Comparison of ENCODE assay signal across 1 cellular context in genomic region chr11:118359295-118359958, GRCh38.
TF ChIP-seq lines count a peak whose summit lies in the region.

TSS of gene UBE4A (plus strand) at chr11:118359600. CDS start at chr11:118365081, 5,481 bp downstream.

TF ChIP-seq in HepG2, 621 proteins besides CTCF, POLR2A, EP300 and RAD21 (continued from another document and continues in another):
- TF ChIP-seq ZNF574 (CRISPR knock-in tag; IDR thresholded peaks at IDR 0.05) (peak; percentile 95), TEAD2 (CRISPR knock-in tag; IDR thresholded peaks at IDR 0.05) (no peak), ZFP91 (CRISPR knock-in tag; IDR thresholded peaks at IDR 0.05; ENCODE audit: borderline replicate concordance) (peak; percentile 64; the same call in 1 of the 2 replicates), HNF4G (IDR thresholded peaks at IDR 0.05; ENCODE audit: borderline replicate concordance, low read depth, low read length) (no peak), HNF4G (CRISPR knock-in tag; IDR thresholded peaks at IDR 0.05; ENCODE audit: borderline replicate concordance, low read depth) (peak; percentile 36; the same call in 1 of the 2 replicates), POLR2AphosphoS5 (IDR thresholded peaks at IDR 0.05; ENCODE audit: low read depth, low read length) (peak; percentile 96), SALL2 (CRISPR knock-in tag; IDR thresholded peaks at IDR 0.05) (peak; percentile 94), SP4 (CRISPR knock-in tag; IDR thresholded peaks at IDR 0.05) (peak; percentile 66; the same call in 1 of the 2 replicates), ZNF350 (CRISPR knock-in tag; IDR thresholded peaks at IDR 0.05; ENCODE audit: borderline replicate concordance, low read depth) (peak; percentile 87), WIZ (CRISPR knock-in tag; IDR thresholded peaks at IDR 0.05) (0 out of 2 replicates have a peak, but pooled peaks have one; percentile 50), PLRG1 (conservative IDR thresholded peaks at IDR 0.05) (no peak), ARID3A (IDR thresholded peaks at IDR 0.05; ENCODE audit: low read depth, low read length) (peak; percentile 20; the same call in 1 of the 2 replicates), MXI1 (IDR thresholded peaks at IDR 0.05; ENCODE audit: borderline replicate concordance, low read depth, low read length) (peak; percentile 77; the same call in 1 of the 3 replicates), HIC2 (CRISPR knock-in tag; IDR thresholded peaks at IDR 0.05; ENCODE audit: low read depth) (peak; percentile 47; the same call in 1 of the 2 replicates), RXRB (CRISPR knock-in tag; IDR thresholded peaks at IDR 0.05; ENCODE audit: borderline replicate concordance) (peak; percentile 76; the same call in 1 of the 2 replicates), MED1 (CRISPR knock-in tag; IDR thresholded peaks at IDR 0.05) (peak; percentile 67), ZNF740 (CRISPR knock-in tag; IDR thresholded peaks at IDR 0.05) (no peak), NFE2L2 (IDR thresholded peaks at IDR 0.05; ENCODE audit: low read length) (0 out of 2 replicates have a peak, but pooled peaks have one; percentile 6), TFAP4 (IDR thresholded peaks at IDR 0.05; ENCODE audit: borderline replicate concordance, low read depth) (peak; percentile 46; the same call in 1 of the 2 replicates), KAT8 (CRISPR knock-in tag; IDR thresholded peaks at IDR 0.05) (peak; percentile 100), ZNF570 (CRISPR knock-in tag; IDR thresholded peaks at IDR 0.05; ENCODE audit: borderline replicate concordance) (no peak), FIP1L1 (IDR thresholded peaks at IDR 0.05; ENCODE audit: borderline replicate concordance, insufficient read depth, low read depth, low read length) (no peak), PCBP1 (IDR thresholded peaks at IDR 0.05; ENCODE audit: borderline replicate concordance, low read depth, low read length) (0 out of 2 replicates have a peak, but pooled peaks have one; percentile 64), FOXK1 (CRISPR knock-in tag; IDR thresholded peaks at IDR 0.05; ENCODE audit: borderline replicate concordance, low read depth) (peak; percentile 93; the same call in 1 of the 2 replicates), ZNF20 (CRISPR knock-in tag; IDR thresholded peaks at IDR 0.05) (no peak), JARID2 (CRISPR knock-in tag; IDR thresholded peaks at IDR 0.05; ENCODE audit: insufficient replicate concordance) (no peak), ARID5B (CRISPR knock-in tag; IDR thresholded peaks at IDR 0.05) (peak; percentile 75), TSC22D2 (CRISPR knock-in tag; IDR thresholded peaks at IDR 0.05; ENCODE audit: borderline replicate concordance) (peak; percentile 76; the same call in 1 of the 2 replicates), ZNF770 (CRISPR knock-in tag; IDR thresholded peaks at IDR 0.05) (no peak), YEATS4 (CRISPR knock-in tag; IDR thresholded peaks at IDR 0.05; ENCODE audit: borderline replicate concordance) (peak; percentile 71), ZFP36L1 (CRISPR knock-in tag; IDR thresholded peaks at IDR 0.05) (peak; percentile 76; the same call in 1 of the 2 replicates)
